ENCODE assay signal across 6 cellular contexts in the genomic region with DNA sequence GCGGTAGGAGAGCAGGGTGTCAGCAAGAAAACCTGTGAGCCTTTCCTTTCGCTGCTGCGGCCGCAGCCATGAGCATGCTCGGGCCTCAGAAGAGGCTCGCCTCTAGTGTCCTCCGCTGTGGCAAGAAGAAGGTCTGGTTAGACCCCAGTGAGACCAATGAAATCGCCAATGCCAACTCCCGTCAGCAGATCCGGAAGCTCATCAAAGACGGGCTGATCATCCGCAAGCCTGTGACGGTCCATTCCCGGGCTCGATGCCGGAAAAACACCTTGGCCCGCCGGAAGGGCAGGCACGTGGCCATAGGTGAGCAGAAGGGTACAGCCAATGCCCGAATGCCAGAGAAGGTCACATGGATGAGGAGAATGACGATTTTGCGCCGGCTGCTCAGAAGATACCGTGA. TPM values are rescaled to one million over a fixed set of nuclear protein-coding genes. Genes with fewer than 3 reads are reported as not detected.
"Had no signal": no experiment of that assay in that cellular context is flagged by ENCODE, and none has a peak within 500 bp of the region (broad histone marks: within the 10 kb centered on the region; RNA-seq: fewer than 3 reads in every experiment).

No MANE protein-coding gene starts in this region.

RNA-seq across cellular contexts. Expression of a gene that starts 57.8 kb away (rescaled TPM):
- total RNA-seq: HepG2 had no signal

RNA-seq across cellular contexts. Expression of a gene that starts 59.5 kb away (rescaled TPM):
- total RNA-seq: GM23248, H4, H7, HepG2, HFFc6, HT1080 had no signal
